Comparison of ENCODE assay signal across 1 cellular context in the genomic region with DNA sequence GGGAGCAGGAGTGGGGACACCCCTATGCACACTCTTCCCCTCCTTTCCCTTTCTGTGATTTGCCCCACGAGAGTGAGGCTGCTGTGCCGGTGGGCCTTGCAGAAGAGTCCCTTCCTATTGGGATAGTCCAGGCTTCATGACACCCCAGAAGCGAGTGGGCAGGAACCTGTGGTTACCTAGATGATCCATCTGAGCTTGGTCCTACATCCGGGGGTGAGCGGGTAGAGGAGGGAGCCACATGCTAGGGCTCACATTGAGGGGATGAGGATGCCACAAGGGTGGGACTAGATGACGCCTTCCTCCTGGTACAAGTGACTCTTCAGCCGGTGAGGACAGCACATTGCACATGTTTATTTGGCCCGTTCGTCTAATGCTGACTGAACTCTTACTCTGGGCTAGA.
TF ChIP-seq lines count a peak whose summit lies in the region.

No MANE protein-coding gene starts in this region.

TF ChIP-seq in H1, 55 proteins besides CTCF, POLR2A, EP300 and RAD21:
- TF ChIP-seq KDM4A (IDR thresholded peaks at IDR 0.05; ENCODE audit: low read depth, low read length, severe bottlenecking) (no peak), MAFK (IDR thresholded peaks at IDR 0.05; ENCODE audit: low read depth, low read length) (no peak), BACH1 (IDR thresholded peaks at IDR 0.05; ENCODE audit: low read length) (no peak), KDM5A (IDR thresholded peaks at IDR 0.05; ENCODE audit: low read length) (no peak), TCF12 (IDR thresholded peaks at IDR 0.05; ENCODE audit: low read depth, low read length) (no peak), SAP30 (IDR thresholded peaks at IDR 0.05; ENCODE audit: insufficient read depth, insufficient replicate concordance, low read length) (no peak), TBP (IDR thresholded peaks at IDR 0.05; ENCODE audit: low read depth, low read length) (no peak), SIRT6 (IDR thresholded peaks at IDR 0.05; ENCODE audit: low read length) (no peak), SP2 (IDR thresholded peaks at IDR 0.05; ENCODE audit: low read length) (no peak), TAF1 (IDR thresholded peaks at IDR 0.05; ENCODE audit: low read depth, low read length) (no peak), GABPA (IDR thresholded peaks at IDR 0.05; ENCODE audit: borderline replicate concordance, insufficient read depth, low read length) (no peak), SIN3A (conservative IDR thresholded peaks at IDR 0.05 in 1 of 2, IDR thresholded peaks at IDR 0.05 in 1 of 2; ENCODE audit: low read depth in 1 of 2, low read length in 2 of 2) (no peak)
